18 cellular contexts compared by ENCODE assay signal in genomic region chr12:110936367-110937103, GRCh38. TPM values are rescaled to one million over a fixed set of nuclear protein-coding genes. Genes with fewer than 3 reads are reported as not detected.
A peak's percentile ranks its signal among the peaks of the same experiment; 100 is the strongest.
DNase-seq lines count a peak whose midpoint lies in the region; ATAC-seq and TF ChIP-seq lines count a peak whose summit lies in the region.
"Had no signal": no experiment of that assay in that cellular context is flagged by ENCODE, and none has a peak within 500 bp of the region (broad histone marks: within the 10 kb centered on the region; RNA-seq: fewer than 3 reads in every experiment).

No MANE protein-coding gene starts in this region.

- H3K36me3 ChIP-seq in breast epithelium = no peaks in the 10 kb centered on the region
- H3K36me3 ChIP-seq in Panc1 (ENCODE audit: control insufficient read depth, insufficient read depth, low read length) = no peaks in the 10 kb centered on the region
- H3K36me3 ChIP-seq in iPS-15b (ENCODE audit: control insufficient read depth, insufficient read depth, low read length) = no peaks in the 10 kb centered on the region
- H3K36me3 ChIP-seq in skeletal muscle tissue (ENCODE audit: control insufficient read depth in 3 of 3, insufficient read depth in 3 of 3, low read length in 3 of 3) = peaks cover 0 to 6% (median 0%) of the 10 kb centered on the region in 3 donors
- H3K36me3 ChIP-seq in right lobe of liver = no peaks in the 10 kb centered on the region
- H3K36me3 ChIP-seq: BLaER1 treated with 17β-estradiol and CSF1 and Interleukin-3, amounts not matched to agents 10 nM and 100 nM; lower lobe of right lung had no signal

- H3K27me3 ChIP-seq in breast epithelium (peaks cover 0 to 10% of the 10 kb centered on the region in 2 donors), Panc1 (ENCODE audit: control insufficient read depth, insufficient read depth, low read length) (no peaks in the 10 kb centered on the region; the same call in 1 of the 2 replicates), iPS-15b (ENCODE audit: control insufficient read depth, insufficient read depth, low read length) (no peaks in the 10 kb centered on the region), skeletal muscle tissue (ENCODE audit: control insufficient read depth in 3 of 3, insufficient read depth in 3 of 3, low read length in 3 of 3) (peaks cover 0 to 5% (median 2%) of the 10 kb centered on the region in 3 donors), right lobe of liver (no peaks in the 10 kb centered on the region)
- H3K27me3 ChIP-seq: BLaER1 treated with 17β-estradiol and CSF1 and Interleukin-3, amounts not matched to agents 10 nM and 100 nM had no signal

- ATAC-seq in Panc1 (peak; percentile 46; the same call in 1 of the 2 replicates), right lobe of liver (no peak)
- no peak for ATAC-seq in stimulated activated naive CD8-positive, alpha-beta T cell treated with anti-CD3 and anti-CD28 coated beads, Interleukin-15, Interleukin-2, amounts not matched to agents 100 U/mL and 50 U/mL, for 24 hours
- ATAC-seq: activated CD8-positive, alpha-beta T cell treated with anti-CD3 and anti-CD28 coated beads for 36 hours had no signal

- POLR2A ChIA-PET in MCF 10A (lab: Yijun Ruan, JAX) (interaction anchor here (2.6 kb wide), 1 partner anchor 40 kb away, joined by 14 read pairs; no protein-coding TSS in a partner anchor), Panc1 (lab: Charles Lee) (no interaction called here)

- peaks cover 17% of the 10 kb centered on the region for H3K4me1 Mint-ChIP-seq in MCF 10A (ENCODE audit: insufficient read depth, unreplicated experiment)

- H3K36me3 Mint-ChIP-seq in MCF 10A (ENCODE audit: insufficient read depth, unreplicated experiment) = peaks cover 5% of the 10 kb centered on the region
- H3K36me3 Mint-ChIP-seq: natural killer cell had no signal

- H3K9ac ChIP-seq in iPS-15b (ENCODE audit: low read depth, low read length) = peak overlapping the region; percentile 57
- peak overlapping the region; percentile 17 to 80 (median 69) for H3K9ac ChIP-seq in skeletal muscle tissue (ENCODE audit: low read depth in 1 of 3, low read length in 3 of 3)
- H3K9ac ChIP-seq: BLaER1 treated with 17β-estradiol and CSF1 and Interleukin-3, amounts not matched to agents 10 nM and 100 nM had no signal

- in situ Hi-C loops in Panc1 (cut with HindIII; ENCODE audit: low pct_unique_long_range_greater_than_20kb, low sequenced_read_pairs) = no loop called here

- TF ChIP-seq POLR2A in breast epithelium (IDR thresholded peaks at IDR 0.05) (no peak), right lobe of liver (IDR thresholded peaks at IDR 0.05) (no peak)

- no peak overlapping the region for H3K4me3 Mint-ChIP-seq in MCF 10A (ENCODE audit: unreplicated experiment)
- H3K4me3 Mint-ChIP-seq: activated CD8-positive, alpha-beta T cell treated with anti-CD3 and anti-CD28 coated beads for 36 hours; activated T-cell treated with anti-CD3 and anti-CD28 coated beads, Interleukin-2, amount 50 U/mL, for 24 hours; natural killer cell; T-helper 1 cell treated with Interleukin-12 subunit alpha and Interleukin-12 subunit beta and Interleukin-4 antibody, amounts not matched to agents 30 μg/mL and 1 μg/mL, for 36 hours had no signal

- intact Hi-C loops in MCF 10A (cut with micrococcal nuclease) (loop anchor here (1.0 to 10.0 kb wide), 5 partner anchors 42 to 376 kb away; no protein-coding TSS in a partner anchor), breast epithelium (cut with DNase I; ENCODE audit: low total_unique reads) (no loop called here), Panc1 (cut with micrococcal nuclease; ENCODE audit: unreplicated experiment) (loop anchor here (5.0 kb wide), 1 partner anchor 361 kb away; no protein-coding TSS in a partner anchor), right lobe of liver (cut with DNase I) (loop anchor here in 1 of 2 donors (10.0 kb wide), 1 partner anchor 368 kb away; no protein-coding TSS in a partner anchor)

- BruUV-seq in MCF 10A (replicated peaks; lab: Mats Ljungman, UMichigan) (no TSS peak), Panc1 (replicated peaks; lab: Mats Ljungman, UMichigan) (no TSS peak)

- peak overlapping the region; percentile 8 for H3K27ac Mint-ChIP-seq in MCF 10A (ENCODE audit: low read depth, unreplicated experiment)
- H3K27ac Mint-ChIP-seq: activated CD8-positive, alpha-beta T cell treated with anti-CD3 and anti-CD28 coated beads for 36 hours; activated T-cell treated with anti-CD3 and anti-CD28 coated beads, Interleukin-2, amount 50 U/mL, for 24 hours; natural killer cell; T-helper 1 cell treated with Interleukin-12 subunit alpha and Interleukin-12 subunit beta and Interleukin-4 antibody, amounts not matched to agents 30 μg/mL and 1 μg/mL, for 36 hours had no signal

- H3K4me1 ChIP-seq in breast epithelium (no peaks in the 10 kb centered on the region), Panc1 (ENCODE audit: control insufficient read depth, insufficient read depth, low read length) (peaks cover 3% of the 10 kb centered on the region), iPS-15b (ENCODE audit: control insufficient read depth, insufficient read depth, low read length) (peaks cover 15% of the 10 kb centered on the region), skeletal muscle tissue (ENCODE audit: control insufficient read depth in 3 of 3, insufficient read depth in 3 of 3, low read length in 3 of 3) (peaks cover 7 to 35% (median 17%) of the 10 kb centered on the region in 3 donors), right lobe of liver (peaks cover 0 to 5% (median 0%) of the 10 kb centered on the region in 4 donors)

- DNase-seq in MCF 10A (ENCODE audit: unreplicated experiment) (no peak), breast epithelium (ENCODE audit: low spot score in 2 of 2) (no peak), Panc1 (ENCODE audit: low read depth, low spot score) (no peak), right lobe of liver (no peak)
- DNase-seq in stimulated activated naive CD8-positive, alpha-beta T cell treated with anti-CD3 and anti-CD28 coated beads, Interleukin-15, Interleukin-2, amounts not matched to agents 100 U/mL and 50 U/mL, for 24 hours = no peak
- no peak for DNase-seq in activated CD4-positive, CD25-positive, alpha-beta regulatory T cell treated with anti-CD3 and anti-CD28 coated beads, Interleukin-2, amount 50 U/mL, for 72 hours
- DNase-seq: DMS 273 treated with DMSO at 0.1 percent for 48 hours, SHP77 had no signal

- H3K4me3 ChIP-seq in breast epithelium (no peak overlapping the region), Panc1 (ENCODE audit: low read depth in 2 of 2, low read length in 2 of 2) (no peak overlapping the region), iPS-15b (ENCODE audit: low read depth, low read length) (peak overlapping the region; percentile 42), skeletal muscle tissue (ENCODE audit: low read length in 3 of 3) (peak overlapping the region; percentile 45 to 76 (median 59)), right lobe of liver (no peak overlapping the region)
- H3K4me3 ChIP-seq: BLaER1 treated with 17β-estradiol and CSF1 and Interleukin-3, amounts not matched to agents 10 nM and 100 nM; coronary artery; lower lobe of right lung had no signal

- H3K27me3 Mint-ChIP-seq in MCF 10A (ENCODE audit: insufficient read depth, unreplicated experiment) = no peaks in the 10 kb centered on the region

- H3K9me3 ChIP-seq in breast epithelium = no peaks in the 10 kb centered on the region
- no peaks in the 10 kb centered on the region for H3K9me3 ChIP-seq in Panc1 (ENCODE audit: control insufficient read depth, insufficient read depth, low read depth, low read length)
- H3K9me3 ChIP-seq in iPS-15b (ENCODE audit: control insufficient read depth, insufficient read depth, low read length) = no peaks in the 10 kb centered on the region
- H3K9me3 ChIP-seq in skeletal muscle tissue (ENCODE audit: control insufficient read depth in 3 of 3, low read length in 3 of 3) = no peaks in the 10 kb centered on the region
- H3K9me3 ChIP-seq in right lobe of liver = no peaks in the 10 kb centered on the region
- H3K9me3 ChIP-seq: BLaER1 treated with 17β-estradiol and CSF1 and Interleukin-3, amounts not matched to agents 10 nM and 100 nM; lower lobe of right lung had no signal

- TF ChIP-seq CTCF in MCF 10A (IDR thresholded peaks at IDR 0.05; ENCODE audit: unreplicated experiment) (no peak), breast epithelium (IDR thresholded peaks at IDR 0.05) (no peak), Panc1 (IDR thresholded peaks at IDR 0.05) (no peak), right lobe of liver (IDR thresholded peaks at IDR 0.05) (no peak)

- H3K27ac ChIP-seq in breast epithelium = no peak overlapping the region
- no peak overlapping the region for H3K27ac ChIP-seq in Panc1 (ENCODE audit: low read length)
- peak overlapping the region; percentile 48 for H3K27ac ChIP-seq in skeletal muscle tissue (ENCODE audit: low read depth, low read length)
- no peak overlapping the region for H3K27ac ChIP-seq in right lobe of liver
- H3K27ac ChIP-seq: BLaER1 treated with 17β-estradiol and CSF1 and Interleukin-3, amounts not matched to agents 10 nM and 100 nM; coronary artery; lower lobe of right lung; VCaP had no signal

- H3K9me3 Mint-ChIP-seq in MCF 10A (ENCODE audit: unreplicated experiment) = no peaks in the 10 kb centered on the region
- H3K9me3 Mint-ChIP-seq: activated CD8-positive, alpha-beta T cell treated with anti-CD3 and anti-CD28 coated beads for 36 hours; activated T-cell treated with anti-CD3 and anti-CD28 coated beads, Interleukin-2, amount 50 U/mL, for 24 hours; natural killer cell; T-helper 1 cell treated with Interleukin-12 subunit alpha and Interleukin-12 subunit beta and Interleukin-4 antibody, amounts not matched to agents 30 μg/mL and 1 μg/mL, for 36 hours had no signal

- CTCF ChIA-PET in MCF 10A (lab: Yijun Ruan, JAX) (interaction anchor here (0.6 to 2.6 kb wide), 26 partner anchors 8 to 379 kb away, joined by 3 to 18 read pairs (median 4); partner anchors contain the start of gene MYL2), Panc1 (lab: Charles Lee) (interaction anchor here (1.0 kb wide), 1 partner anchor 362 kb away, joined by 5 read pairs; no protein-coding TSS in a partner anchor)

- WGBS in right lobe of liver (ENCODE audit: insufficient coverage, low coverage, low lambda C conversion rate, missing lambda C conversion rate) = 29% methylated on average over 9 of the region's 13 CpGs

RNA-seq across cellular contexts. Expression of gene MYL2, which starts 16.2 kb away (rescaled TPM):
- not detected in 2 replicates for total RNA-seq in MCF 10A (2022)
- not detected for total RNA-seq in breast epithelium
- not detected for total RNA-seq in Panc1 (2021; ENCODE audit: unreplicated experiment)
- polyA plus RNA-seq in Panc1 (2012; ENCODE audit: insufficient read length) = not detected
- total RNA-seq in skeletal muscle tissue = 140 TPM
- 1 to 10 TPM in 3 of 6 experiments, under 1 TPM in 3; 0.49 to 4.3 (median 1.0) TPM for total RNA-seq in right lobe of liver
- total RNA-seq: activated CD8-positive, alpha-beta T cell treated with anti-CD3 and anti-CD28 coated beads for 36 hours; lower lobe of right lung; natural killer cell had no signal

Comparison
In these comparisons a context has a peak if more than half of its experiments do, and no peak if none do; other contexts are left out.
1. H3K4me3 ChIP-seq: peak in iPS-15b (single experiment) and skeletal muscle tissue (3 of 3); none in breast epithelium (0 of 3), Panc1 (0 of 2) and right lobe of liver (0 of 3).
2. RNA of gene MYL2, which starts 16.2 kb away (total RNA-seq): 140 TPM in skeletal muscle tissue (single experiment); 0.49 to 4.3 TPM in right lobe of liver, not detected in MCF 10A, not detected in breast epithelium and not detected in Panc1 (single experiment); every median in the first group is over 10 times any median in the second.